In genomic region chr14:31229009-31229408, GRCh38 we compare ENCODE assay signal across 8 cellular contexts. TPM values are rescaled to one million over a fixed set of nuclear protein-coding genes. Genes with fewer than 3 reads are reported as not detected.
DNase-seq lines count a peak whose midpoint lies in the region; ATAC-seq, FAIRE-seq and TF ChIP-seq lines count a peak whose summit lies in the region.
"Had no signal": no experiment of that assay in that cellular context is flagged by ENCODE, and none has a peak within 500 bp of the region (broad histone marks: within the 10 kb centered on the region; RNA-seq: fewer than 3 reads in every experiment).

No MANE protein-coding gene starts in this region.

- ATAC-seq in GM19328 (IDR thresholded peaks at IDR 0.05; ENCODE audit: unreplicated experiment) (peak; percentile 67), HG03060 (IDR thresholded peaks at IDR 0.05; ENCODE audit: low read depth, unreplicated experiment) (peak; percentile 79), K562 (peak; percentile 6; the same call in 2 of the 3 replicates), GM21515 (IDR thresholded peaks at IDR 0.05; ENCODE audit: unreplicated experiment) (no peak)
- peak; percentile 94 for ATAC-seq in stimulated activated memory B cell treated with anti-CD40 and anti-IgM and Interleukin-4, amounts not matched to agents 10 μg/mL and 1 μg/mL and 100 μg/mL, for 72 hours

- no peaks in the 10 kb centered on the region for H3K79me2 ChIP-seq in K562 (ENCODE audit: control insufficient read depth, insufficient read depth, low read length)

- TF ChIP-seq POLR2A in K562 (conservative IDR thresholded peaks at IDR 0.05), result no peak

- H3K4me2 ChIP-seq in K562 (ENCODE audit: insufficient read depth, low read length), result peak overlapping the region; percentile 35

- no peaks in the 10 kb centered on the region for H3K9me1 ChIP-seq in K562 (ENCODE audit: control insufficient read depth, insufficient read depth, low read length)

- H3K27ac Mint-ChIP-seq in stimulated activated memory B cell treated with anti-CD40 and anti-IgM and Interleukin-4, amounts not matched to agents 10 μg/mL and 1 μg/mL and 100 μg/mL, for 72 hours, result no peak overlapping the region
- H3K27ac Mint-ChIP-seq in activated naive CD4-positive, alpha-beta T cell treated with anti-CD3 and anti-CD28 coated beads for 36 hours, result no peak overlapping the region

- intact Hi-C loops in K562 (cut with micrococcal nuclease), result no loop called here
- intact Hi-C loops in activated naive CD4-positive, alpha-beta T cell treated with anti-CD3 and anti-CD28 coated beads for 36 hours (cut with micrococcal nuclease), result no loop called here

- no peaks in the 10 kb centered on the region for H3K9me3 ChIP-seq in K562 (replicated peaks; ENCODE audit: control insufficient read depth, insufficient read depth, low read depth, low read length)

- no peak overlapping the region for H3K4me3 Mint-ChIP-seq in stimulated activated memory B cell treated with anti-CD40 and anti-IgM and Interleukin-4, amounts not matched to agents 10 μg/mL and 1 μg/mL and 100 μg/mL, for 72 hours
- no peak overlapping the region for H3K4me3 Mint-ChIP-seq in activated naive CD4-positive, alpha-beta T cell treated with anti-CD3 and anti-CD28 coated beads for 36 hours

- H3K36me3 ChIP-seq in K562 (ENCODE audit: control insufficient read depth, insufficient read depth, low read length), result no peaks in the 10 kb centered on the region

- H3K4me3 ChIP-seq in K562, result no peak overlapping the region

- CTCF ChIA-PET in K562 (lab: Yijun Ruan, JAX; ENCODE audit: low intra/inter-chr PET ratio), result no interaction called here
- CTCF ChIA-PET in activated naive CD4-positive, alpha-beta T cell treated with anti-CD3 and anti-CD28 coated beads for 36 hours (lab: Charles Lee), result interaction anchor here (0.6 kb wide), 1 partner anchor 27 kb away, joined by 3 read pairs; no protein-coding TSS in a partner anchor

- no peak for FAIRE-seq in K562 (lab: Jason Lieb, UNC)
- FAIRE-seq: H1 had no signal

- no peaks in the 10 kb centered on the region for H3K9me3 Mint-ChIP-seq in stimulated activated memory B cell treated with anti-CD40 and anti-IgM and Interleukin-4, amounts not matched to agents 10 μg/mL and 1 μg/mL and 100 μg/mL, for 72 hours
- H3K9me3 Mint-ChIP-seq in activated naive CD4-positive, alpha-beta T cell treated with anti-CD3 and anti-CD28 coated beads for 36 hours, result no peaks in the 10 kb centered on the region

- no peak for DNase-seq in K562 (ENCODE audit: extremely low read depth in 1 of 4, low spot score in 3 of 4)
- DNase-seq in activated naive CD4-positive, alpha-beta T cell treated with anti-CD3 and anti-CD28 coated beads for 36 hours, result no peak
- DNase-seq in NCI-H146 (lab: John Stamatoyannopoulos, UW), result no peak

- H2AFZ ChIP-seq in K562 (ENCODE audit: low read depth, low read length), result peak overlapping the region; percentile 72

- TF ChIP-seq CTCF in K562 (IDR thresholded peaks at IDR 0.05 in 2 of 3, conservative IDR thresholded peaks at IDR 0.05 in 1 of 3; ENCODE audit: insufficient read depth in 2 of 3, low read depth in 1 of 3, low read length in 3 of 3), result no peak

- H3K4me1 ChIP-seq in K562 (replicated peaks in 1 of 2; ENCODE audit: control insufficient read depth in 2 of 2, insufficient read depth in 2 of 2, low read length in 2 of 2), result peaks cover 0 to 11% of the 10 kb centered on the region in 2 experiments; a peak in 3 of 5 replicates

- H3K36me3 Mint-ChIP-seq in stimulated activated memory B cell treated with anti-CD40 and anti-IgM and Interleukin-4, amounts not matched to agents 10 μg/mL and 1 μg/mL and 100 μg/mL, for 72 hours, result no peaks in the 10 kb centered on the region
- no peaks in the 10 kb centered on the region for H3K36me3 Mint-ChIP-seq in activated naive CD4-positive, alpha-beta T cell treated with anti-CD3 and anti-CD28 coated beads for 36 hours (ENCODE audit: low read depth)

- H3K4me1 Mint-ChIP-seq in stimulated activated memory B cell treated with anti-CD40 and anti-IgM and Interleukin-4, amounts not matched to agents 10 μg/mL and 1 μg/mL and 100 μg/mL, for 72 hours, result peaks cover 12% of the 10 kb centered on the region
- H3K4me1 Mint-ChIP-seq in activated naive CD4-positive, alpha-beta T cell treated with anti-CD3 and anti-CD28 coated beads for 36 hours (ENCODE audit: low read depth), result no peaks in the 10 kb centered on the region

- peak overlapping the region in 1 of 2 experiments; percentile 36; a peak in 2 of 4 replicates for H3K9ac ChIP-seq in K562 (ENCODE audit: insufficient read depth in 1 of 2, low read depth in 2 of 2, low read length in 2 of 2)

- POLR2A ChIA-PET in K562 (lab: Yijun Ruan, JAX), result interaction anchor here (0.6 to 2.5 kb wide), 6 partner anchors 11 to 1116 kb away, joined by 3 to 13 read pairs (median 5); partner anchors contain the start of gene HECTD1

- H3K27me3 ChIP-seq in K562 (ENCODE audit: control insufficient read depth in 2 of 2, insufficient read depth in 2 of 2, low read length in 2 of 2), result no peaks in the 10 kb centered on the region

- H4K20me1 ChIP-seq in K562 (replicated peaks; ENCODE audit: control insufficient read depth, insufficient read depth, low read length), result no peaks in the 10 kb centered on the region

- in situ Hi-C loops in K562 (cut with MboI), result no loop called here

- no TSS peak for BruUV-seq in K562 (replicated peaks; lab: Mats Ljungman, UMichigan)

- peak overlapping the region; percentile 77 for H3K27ac ChIP-seq in K562 (ENCODE audit: extremely low read depth, low read depth, low read length)

- no peak for TF ChIP-seq EP300 in K562 (IDR thresholded peaks at IDR 0.05; ENCODE audit: low read length)

- no peak for TF ChIP-seq RAD21 in K562 (CRISPR knock-in tag; conservative IDR thresholded peaks at IDR 0.05 in 1 of 2, IDR thresholded peaks at IDR 0.05 in 1 of 2)

- no peaks in the 10 kb centered on the region for H3K27me3 Mint-ChIP-seq in stimulated activated memory B cell treated with anti-CD40 and anti-IgM and Interleukin-4, amounts not matched to agents 10 μg/mL and 1 μg/mL and 100 μg/mL, for 72 hours
- no peaks in the 10 kb centered on the region for H3K27me3 Mint-ChIP-seq in activated naive CD4-positive, alpha-beta T cell treated with anti-CD3 and anti-CD28 coated beads for 36 hours (ENCODE audit: low read depth)

TF ChIP-seq in K562, 482 proteins besides CTCF, POLR2A, EP300 and RAD21:
- TF ChIP-seq SPI1 (IDR thresholded peaks at IDR 0.05; ENCODE audit: borderline replicate concordance, low read depth, low read length) (peak; percentile 87), RBM22 (IDR thresholded peaks at IDR 0.05; ENCODE audit: low read depth, low read length, poor library complexity, severe bottlenecking) (no peak)

RNA-seq across cellular contexts. Expression of gene HECTD1, which starts 21.4 kb away (rescaled TPM):
- 177 and 415 TPM in 2 replicates for total RNA-seq in K562 (2011; cell fraction: chromatin; rRNA removed; ENCODE audit: low replicate concordance)
- total RNA-seq in K562 (2011; cell fraction: nucleolus; rRNA removed), result 74.5 and 93.7 TPM in 2 replicates
- total RNA-seq in K562 (2011; cell fraction: nucleoplasm; rRNA removed), result 146 and 178 TPM in 2 replicates
- total RNA-seq in K562 (2014; rRNA removed) (78.1 and 78.8 TPM in 2 replicates), K562 (2014; rRNA removed; fragmentation: Illumina TruSeq; extraction: Trizol) (111 and 118 TPM in 2 replicates), K562 (2015; rRNA removed; fragmentation: Illumina TruSeq; extraction: Trizol) (101 and 107 TPM in 2 replicates), K562 (2021) (90.4 and 90.9 TPM in 2 replicates)
- polyA plus RNA-seq in K562 (2011; rRNA removed) (91.9 and 96.3 TPM in 2 replicates), K562 (2014; fragmentation: Illumina TruSeq; extraction: Trizol) (56.5 and 62.8 TPM in 2 replicates), K562 (2014; fragmentation: Nextera tagmentation; extraction: Ambion mirVana) (10 to 100 TPM; 27.9 to 37.2 TPM), K562 (2014; rRNA removed) (47.9 and 48.0 TPM in 2 replicates)
- polyA plus RNA-seq in K562 (2011; cell fraction: cytosol; rRNA removed), result 33.4 and 48.7 TPM in 2 replicates
- 139 and 144 TPM in 2 replicates for polyA plus RNA-seq in K562 (2011; cell fraction: nucleus; rRNA removed)
- 50.0 and 52.2 TPM in 2 replicates for polyA plus RNA-seq in K562 (2012)
- 333 and 390 TPM in 2 replicates for polyA minus RNA-seq in K562 (2011; rRNA and poly(A)+ RNA removed)
- polyA minus RNA-seq in K562 (2011; cell fraction: cytosol; rRNA and poly(A)+ RNA removed), result 93.5 and 122 TPM in 2 replicates
- polyA minus RNA-seq in K562 (2011; cell fraction: nucleus; rRNA and poly(A)+ RNA removed), result 108 and 146 TPM in 2 replicates
- total RNA-seq in activated naive CD4-positive, alpha-beta T cell treated with anti-CD3 and anti-CD28 coated beads for 36 hours, result 10 to 100 TPM; 61.5 to 64.1 TPM
